14 cellular contexts compared by ENCODE assay signal in genomic region chr7:1449501-1449900, GRCh38. TPM values are rescaled to one million over a fixed set of nuclear protein-coding genes. Genes with fewer than 3 reads are reported as not detected.
DNase-seq lines count a peak whose midpoint lies in the region; ATAC-seq and TF ChIP-seq lines count a peak whose summit lies in the region.
"Had no signal": no experiment of that assay in that cellular context is flagged by ENCODE, and none has a peak within 500 bp of the region (broad histone marks: within the 10 kb centered on the region; RNA-seq: fewer than 3 reads in every experiment).

No MANE protein-coding gene starts in this region.

- no CpG with 5 or more reads among the region's 13 CpGs for WGBS in esophagus muscularis mucosa
- 79 to 91% (median 85%) methylated on average over 13 of the region's 13 CpGs for WGBS in spleen, 5 donors

- no peaks in the 10 kb centered on the region for H3K9me3 Mint-ChIP-seq in activated T-helper 17 cell treated with anti-CD3 and anti-CD28 coated beads, Interleukin-2, amount 50 U/mL, for 72 hours
- no peaks in the 10 kb centered on the region for H3K9me3 Mint-ChIP-seq in stimulated activated memory B cell treated with anti-CD40 and anti-IgM and Interleukin-4, amounts not matched to agents 10 μg/mL and 1 μg/mL and 100 μg/mL, for 72 hours
- H3K9me3 Mint-ChIP-seq: CD4-positive, CD25-positive, alpha-beta regulatory T cell; HFFc6 had no signal

- H3K4me3 ChIP-seq in esophagus muscularis mucosa (no peak overlapping the region), spleen (no peak overlapping the region)
- H3K4me3 ChIP-seq: BLaER1 treated with 17β-estradiol and CSF1 and Interleukin-3, amounts not matched to agents 10 nM and 100 nM had no signal

- H3K9me3 ChIP-seq in esophagus muscularis mucosa: no peaks in the 10 kb centered on the region
- H3K9me3 ChIP-seq in spleen: no peaks in the 10 kb centered on the region
- H3K9me3 ChIP-seq: BLaER1 treated with 17β-estradiol and CSF1 and Interleukin-3, amounts not matched to agents 10 nM and 100 nM had no signal

- CTCF ChIA-PET in RWPE1 (lab: Yijun Ruan, JAX): interaction anchor here (0.6 to 1.2 kb wide), 5 partner anchors 17 to 476 kb away, joined by 3 to 6 read pairs (median 5); no protein-coding TSS in a partner anchor

- POLR2A ChIA-PET in RWPE1 (lab: Yijun Ruan, JAX; ENCODE audit: low non-redundant PET): no interaction called here

- ATAC-seq in foreskin keratinocyte (no peak), HG03025 (IDR thresholded peaks at IDR 0.05; ENCODE audit: low FRiP score, unreplicated experiment) (no peak)
- ATAC-seq in activated T-helper 17 cell treated with anti-CD3 and anti-CD28 coated beads, Interleukin-2, amount 50 U/mL, for 72 hours (replicated peaks): no peak
- no peak for ATAC-seq in stimulated activated memory B cell treated with anti-CD40 and anti-IgM and Interleukin-4, amounts not matched to agents 10 μg/mL and 1 μg/mL and 100 μg/mL, for 72 hours

- no peaks in the 10 kb centered on the region for H3K4me1 Mint-ChIP-seq in activated T-helper 17 cell treated with anti-CD3 and anti-CD28 coated beads, Interleukin-2, amount 50 U/mL, for 72 hours
- no peaks in the 10 kb centered on the region for H3K4me1 Mint-ChIP-seq in stimulated activated memory B cell treated with anti-CD40 and anti-IgM and Interleukin-4, amounts not matched to agents 10 μg/mL and 1 μg/mL and 100 μg/mL, for 72 hours
- H3K4me1 Mint-ChIP-seq: CD4-positive, CD25-positive, alpha-beta regulatory T cell had no signal

- H3K4me1 ChIP-seq in esophagus muscularis mucosa (peaks cover 3 to 75% (median 67%) of the 10 kb centered on the region in 4 donors), spleen (peaks cover 0 to 93% (median 43%) of the 10 kb centered on the region in 6 donors), foreskin keratinocyte (peaks cover 8% of the 10 kb centered on the region)

- no peak for DNase-seq in RWPE1 (ENCODE audit: low spot score)
- DNase-seq in esophagus muscularis mucosa (ENCODE audit: extremely low spot score): no peak
- DNase-seq in spleen: no peak
- no peak for DNase-seq in foreskin keratinocyte
- DNase-seq: ACHN; Calu3; CD4-positive, CD25-positive, alpha-beta regulatory T cell; DMS 273 treated with DMSO at 0.1 percent for 48 hours; HCEC 1CT; HFFc6 had no signal

- no peaks in the 10 kb centered on the region for H3K27me3 Mint-ChIP-seq in activated T-helper 17 cell treated with anti-CD3 and anti-CD28 coated beads, Interleukin-2, amount 50 U/mL, for 72 hours
- H3K27me3 Mint-ChIP-seq in stimulated activated memory B cell treated with anti-CD40 and anti-IgM and Interleukin-4, amounts not matched to agents 10 μg/mL and 1 μg/mL and 100 μg/mL, for 72 hours: peaks cover 44% of the 10 kb centered on the region
- H3K27me3 Mint-ChIP-seq: CD4-positive, CD25-positive, alpha-beta regulatory T cell had no signal

- TF ChIP-seq CTCF in RWPE1 (conservative IDR thresholded peaks at IDR 0.05; ENCODE audit: low read depth): no peak
- no peak for TF ChIP-seq CTCF in esophagus muscularis mucosa (IDR thresholded peaks at IDR 0.05)
- no peak for TF ChIP-seq CTCF in spleen (IDR thresholded peaks at IDR 0.05 in 8 of 11, conservative IDR thresholded peaks at IDR 0.05 in 3 of 11)
- no peak for TF ChIP-seq CTCF in foreskin keratinocyte (conservative IDR thresholded peaks at IDR 0.05)

- H3K36me3 ChIP-seq in esophagus muscularis mucosa: peaks cover 0 to 27% (median 9%) of the 10 kb centered on the region in 4 donors
- peaks cover 0 to 49% (median 6%) of the 10 kb centered on the region in 6 donors for H3K36me3 ChIP-seq in spleen
- H3K36me3 ChIP-seq: BLaER1 treated with 17β-estradiol and CSF1 and Interleukin-3, amounts not matched to agents 10 nM and 100 nM had no signal

- no peak overlapping the region for H3K27ac Mint-ChIP-seq in activated T-helper 17 cell treated with anti-CD3 and anti-CD28 coated beads, Interleukin-2, amount 50 U/mL, for 72 hours
- no peak overlapping the region for H3K27ac Mint-ChIP-seq in stimulated activated memory B cell treated with anti-CD40 and anti-IgM and Interleukin-4, amounts not matched to agents 10 μg/mL and 1 μg/mL and 100 μg/mL, for 72 hours
- H3K27ac Mint-ChIP-seq: HFFc6 had no signal

- H3K27me3 ChIP-seq in esophagus muscularis mucosa (no peaks in the 10 kb centered on the region), spleen (replicated peaks in 1 of 7) (no peaks in the 10 kb centered on the region), foreskin keratinocyte (no peaks in the 10 kb centered on the region)
- H3K27me3 ChIP-seq: BLaER1 treated with 17β-estradiol and CSF1 and Interleukin-3, amounts not matched to agents 10 nM and 100 nM had no signal

- H3K36me3 Mint-ChIP-seq in activated T-helper 17 cell treated with anti-CD3 and anti-CD28 coated beads, Interleukin-2, amount 50 U/mL, for 72 hours (ENCODE audit: low read depth): no peaks in the 10 kb centered on the region
- H3K36me3 Mint-ChIP-seq in stimulated activated memory B cell treated with anti-CD40 and anti-IgM and Interleukin-4, amounts not matched to agents 10 μg/mL and 1 μg/mL and 100 μg/mL, for 72 hours: no peaks in the 10 kb centered on the region
- H3K36me3 Mint-ChIP-seq: CD4-positive, CD25-positive, alpha-beta regulatory T cell had no signal

- intact Hi-C loops in esophagus muscularis mucosa (cut with DNase I): no loop called here
- intact Hi-C loops in spleen (cut with DNase I; ENCODE audit: low total_unique reads): no loop called here

- H3K27ac ChIP-seq in RWPE1 (peak overlapping the region; percentile 94), esophagus muscularis mucosa (replicated peaks in 1 of 4) (peak overlapping the region in 3 of 4 donors; percentile 31 to 48 (median 42)), spleen (peak overlapping the region in 5 of 8 donors; percentile 5 to 88 (median 85)), foreskin keratinocyte (no peak overlapping the region)
- H3K27ac ChIP-seq: BLaER1 treated with 17β-estradiol and CSF1 and Interleukin-3, amounts not matched to agents 10 nM and 100 nM had no signal

- TF ChIP-seq EP300 in esophagus muscularis mucosa (IDR thresholded peaks at IDR 0.05): no peak

- no peak overlapping the region for H3K4me3 Mint-ChIP-seq in activated T-helper 17 cell treated with anti-CD3 and anti-CD28 coated beads, Interleukin-2, amount 50 U/mL, for 72 hours
- no peak overlapping the region for H3K4me3 Mint-ChIP-seq in stimulated activated memory B cell treated with anti-CD40 and anti-IgM and Interleukin-4, amounts not matched to agents 10 μg/mL and 1 μg/mL and 100 μg/mL, for 72 hours
- H3K4me3 Mint-ChIP-seq: CD4-positive, CD25-positive, alpha-beta regulatory T cell; HFFc6 had no signal

- TF ChIP-seq POLR2A in esophagus muscularis mucosa (IDR thresholded peaks at IDR 0.05; ENCODE audit: low read depth) (no peak), spleen (IDR thresholded peaks at IDR 0.05) (no peak)

RNA-seq across cellular contexts. Expression of gene MICALL2, which starts 9.8 kb away (rescaled TPM):
- 10 to 100 TPM in 3 of 4 donors, 1 to 10 TPM in 1; 9.1 to 18.3 (median 14.6) TPM for total RNA-seq in esophagus muscularis mucosa
- 100 to 1,000 TPM in 3 of 7 donors, 10 to 100 TPM in 4; 36.3 to 182 (median 75.8) TPM for total RNA-seq in spleen
- 100 to 1,000 TPM in 2 of 3 donors, 10 to 100 TPM in 1; 74.1 to 361 (median 307) TPM for polyA plus RNA-seq in spleen
- 19.7 and 20.8 TPM in 2 replicates for total RNA-seq in foreskin keratinocyte
- 20.6 and 28.1 TPM in 2 replicates for polyA plus RNA-seq in foreskin keratinocyte
- 1 to 10 TPM; 1.8 to 5.1 TPM for total RNA-seq in activated T-helper 17 cell treated with anti-CD3 and anti-CD28 coated beads, Interleukin-2, amount 50 U/mL, for 72 hours

RNA-seq across cellular contexts. Expression of gene INTS1, which starts 54.7 kb away (rescaled TPM):
- total RNA-seq in esophagus muscularis mucosa (10 to 100 TPM; 33.1 to 80.3 (median 48.0) TPM), spleen (10 to 100 TPM; 47.3 to 95.7 (median 79.0) TPM), foreskin keratinocyte (57.2 and 58.9 TPM in 2 replicates)
- polyA plus RNA-seq in spleen (100 to 1,000 TPM in 1 of 3 donors, 10 to 100 TPM in 2; 51.4 to 126 (median 80.3) TPM), foreskin keratinocyte (49.1 and 50.1 TPM in 2 replicates)
- 100 to 1,000 TPM; 116 to 147 TPM for total RNA-seq in activated T-helper 17 cell treated with anti-CD3 and anti-CD28 coated beads, Interleukin-2, amount 50 U/mL, for 72 hours
